In the genomic region with DNA sequence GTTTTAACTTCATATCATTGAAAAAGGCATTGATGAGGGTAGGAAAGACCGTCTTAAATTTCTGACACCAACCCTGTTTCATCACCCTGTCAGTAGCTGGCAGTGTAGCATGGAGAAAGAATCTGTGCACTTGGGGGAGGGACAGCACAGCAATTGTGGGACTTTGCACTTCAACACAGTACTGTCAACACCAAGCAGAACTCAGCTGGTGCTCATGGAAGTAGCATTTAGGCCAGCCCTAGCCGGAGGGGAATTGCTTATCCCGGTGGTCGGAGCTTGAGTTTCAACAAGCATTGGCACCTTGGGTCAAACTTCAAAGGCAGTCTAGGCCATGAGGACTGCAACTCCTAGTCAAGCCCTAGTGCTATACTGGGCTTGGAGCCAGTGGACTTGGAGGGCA, we compare ENCODE assay signal across 6 cellular contexts.
DNase-seq lines count a peak whose midpoint lies in the region; ATAC-seq, FAIRE-seq and TF ChIP-seq lines count a peak whose summit lies in the region.
"Not testable (repeated sequence)": the region's sequence is repeated elsewhere in the genome, so short reads cannot be mapped to it uniquely, and the experiment has no call there.

No MANE protein-coding gene starts in this region.

- H3K27me3 ChIP-seq in bronchial epithelial cell (ENCODE audit: control insufficient read depth, insufficient read depth, low read length); liver (ENCODE audit: control insufficient read depth in 4 of 4, insufficient read depth in 4 of 4, low read length in 3 of 4): not testable (repeated sequence)

- TF ChIP-seq CTCF in 22Rv1 (IDR thresholded peaks at IDR 0.05); bronchial epithelial cell (IDR thresholded peaks at IDR 0.05; ENCODE audit: insufficient read depth, low read length, severe bottlenecking); liver (IDR thresholded peaks at IDR 0.05; ENCODE audit: low read depth, low read length, missing input control): not testable (repeated sequence)

- H3K9ac ChIP-seq in liver (ENCODE audit: low read depth in 1 of 2, low read length in 2 of 2), result not testable (repeated sequence)

- H3K4me3 ChIP-seq in bronchial epithelial cell (ENCODE audit: low read depth, low read length); liver (ENCODE audit: low read depth in 1 of 3, low read length in 3 of 3): not testable (repeated sequence)

- peak overlapping the region; percentile 36 for H3K27ac ChIP-seq in 22Rv1
- H3K27ac ChIP-seq in liver (ENCODE audit: low read depth in 1 of 2, low read length in 2 of 2), result not testable (repeated sequence)

- DNase-seq in GM12892 (ENCODE audit: insufficient read length); bronchial epithelial cell (ENCODE audit: low read depth); urothelium cell line (ENCODE audit: low spot score): not testable (repeated sequence)
- DNase-seq in left lobe of liver (ENCODE audit: low spot score), result peak; percentile 34

- FAIRE-seq in GM12892 (lab: Jason Lieb, UNC) (peak; percentile 76), bronchial epithelial cell (lab: Jason Lieb, UNC) (peak; percentile 73), urothelium cell line (lab: Jason Lieb, UNC) (peak; percentile 77)

- H3K36me3 ChIP-seq in bronchial epithelial cell (ENCODE audit: control insufficient read depth, insufficient read depth, low read length); liver (ENCODE audit: control insufficient read depth in 4 of 4, insufficient read depth in 3 of 4, low read depth in 1 of 4, low read length in 3 of 4): not testable (repeated sequence)

- peak in 1 of 2 donors; percentile 21 for TF ChIP-seq RAD21 in liver (IDR thresholded peaks at IDR 0.05)

- TF ChIP-seq POLR2A in GM12892 (IDR thresholded peaks at IDR 0.05; ENCODE audit: low read depth, low read length), result not testable (repeated sequence)

- whole genome bisulfite sequencing in liver, result 23% methylated on average over 4 of the region's 4 CpGs

- not testable (repeated sequence) for H3K4me1 ChIP-seq in liver (ENCODE audit: control insufficient read depth in 4 of 4, insufficient read depth in 4 of 4, low read length in 3 of 4)

- ATAC-seq in left lobe of liver, result peak; percentile 100

- H3K9me3 ChIP-seq in liver (ENCODE audit: control insufficient read depth in 4 of 4, low read length in 3 of 4), result not testable (repeated sequence)

TF ChIP-seq in liver, 16 proteins besides CTCF, POLR2A, EP300 and RAD21:
- TF ChIP-seq HNF4A (conservative IDR thresholded peaks at IDR 0.05), result peak; percentile 40 to 78
- TF ChIP-seq HNF4G (IDR thresholded peaks at IDR 0.05), result peak; percentile 58
- peak; percentile 77 for TF ChIP-seq SP1 (IDR thresholded peaks at IDR 0.05)
